ENCODE assay signal across 8 cellular contexts in the genomic region with DNA sequence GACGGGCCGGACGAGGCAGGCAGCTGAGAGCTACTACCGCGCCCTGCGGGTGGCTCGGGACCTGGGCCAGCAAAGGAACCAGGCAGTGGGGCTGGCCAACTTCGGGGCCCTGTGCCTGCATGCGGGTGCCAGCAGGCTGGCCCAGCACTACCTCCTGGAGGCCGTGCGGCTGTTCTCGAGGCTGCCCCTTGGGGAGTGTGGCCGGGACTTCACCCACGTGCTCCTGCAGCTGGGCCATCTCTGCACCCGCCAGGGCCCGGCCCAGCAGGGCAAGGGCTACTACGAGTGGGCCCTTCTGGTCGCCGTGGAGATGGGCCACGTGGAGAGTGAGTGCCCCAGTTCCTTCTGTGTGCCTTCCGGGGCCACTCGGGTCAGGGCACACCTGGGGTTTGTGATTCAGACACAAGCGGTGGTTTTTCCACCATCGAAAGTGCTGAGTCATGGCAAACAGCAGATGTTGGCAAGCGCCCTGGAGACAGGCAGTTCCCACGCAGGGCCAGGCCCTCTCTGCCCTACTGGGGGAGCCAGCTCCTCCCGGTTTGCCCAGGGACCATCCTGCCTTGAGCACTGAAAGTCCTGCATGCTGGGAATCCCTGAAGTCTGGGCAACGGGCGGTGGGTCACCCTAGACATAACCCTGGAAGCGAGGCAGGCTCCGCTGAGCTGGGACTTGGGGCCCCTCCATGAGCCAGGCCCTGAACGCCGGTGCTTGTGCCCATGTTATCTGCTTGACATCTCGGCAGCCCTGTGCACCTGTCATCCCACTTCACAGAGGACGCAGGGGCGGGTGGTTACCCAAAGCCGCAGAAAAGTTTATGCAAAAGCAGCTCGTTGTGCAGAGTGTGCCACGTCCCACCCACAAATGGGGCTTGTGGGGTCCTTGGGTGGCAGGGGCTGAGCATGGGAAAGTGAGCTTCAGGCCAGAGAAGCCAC. TPM values are rescaled to one million over a fixed set of nuclear protein-coding genes. Genes with fewer than 3 reads are reported as not detected.
DNase-seq lines count a peak whose midpoint lies in the region; ATAC-seq and TF ChIP-seq lines count a peak whose summit lies in the region.

No MANE protein-coding gene starts in this region.

- DNase-seq in GM13977 (ENCODE audit: low spot score) (peak; percentile 82), NCI-H2196 (lab: John Stamatoyannopoulos, UW; ENCODE audit: unreplicated experiment) (peak; percentile 46), posterior cingulate gyrus (peak; percentile 25 to 92 (median 56)), ureter (ENCODE audit: low spot score) (peak; percentile 76), HuH-7 (ENCODE audit: low spot score) (no peak)
- peak; percentile 68 for DNase-seq in activated CD8-positive, alpha-beta memory T cell treated with anti-CD3 and anti-CD28 coated beads, Interleukin-2, amount 50 U/mL, for 4 hours

- ATAC-seq in HG02623 (IDR thresholded peaks at IDR 0.05; ENCODE audit: unreplicated experiment) (peak; percentile 73), esophagus mucosa (peak; percentile 87)

- intact Hi-C loops in posterior cingulate gyrus (cut with DNase I), result no loop called here

- no peak for TF ChIP-seq CTCF in GM13977 (IDR thresholded peaks at IDR 0.05; ENCODE audit: extremely low read depth, insufficient read depth, missing control alignments)

- in situ Hi-C loops in GM13977 (cut with MboI; ENCODE audit: low pct_unique_long_range_greater_than_20kb, low sequenced_read_pairs, unreplicated experiment), result no loop called here

RNA-seq across cellular contexts. Expression of a gene that starts 29.5 kb away (rescaled TPM):
- total RNA-seq in esophagus mucosa, result 52.9 TPM
- total RNA-seq in ureter, result 87.0 TPM

RNA-seq across cellular contexts. Expression of a gene that starts 41.0 kb away (rescaled TPM):
- total RNA-seq in esophagus mucosa (1.0 TPM), ureter (17.5 TPM)
